Comparison of ENCODE assay signal across 9 cellular contexts in the genomic region with DNA sequence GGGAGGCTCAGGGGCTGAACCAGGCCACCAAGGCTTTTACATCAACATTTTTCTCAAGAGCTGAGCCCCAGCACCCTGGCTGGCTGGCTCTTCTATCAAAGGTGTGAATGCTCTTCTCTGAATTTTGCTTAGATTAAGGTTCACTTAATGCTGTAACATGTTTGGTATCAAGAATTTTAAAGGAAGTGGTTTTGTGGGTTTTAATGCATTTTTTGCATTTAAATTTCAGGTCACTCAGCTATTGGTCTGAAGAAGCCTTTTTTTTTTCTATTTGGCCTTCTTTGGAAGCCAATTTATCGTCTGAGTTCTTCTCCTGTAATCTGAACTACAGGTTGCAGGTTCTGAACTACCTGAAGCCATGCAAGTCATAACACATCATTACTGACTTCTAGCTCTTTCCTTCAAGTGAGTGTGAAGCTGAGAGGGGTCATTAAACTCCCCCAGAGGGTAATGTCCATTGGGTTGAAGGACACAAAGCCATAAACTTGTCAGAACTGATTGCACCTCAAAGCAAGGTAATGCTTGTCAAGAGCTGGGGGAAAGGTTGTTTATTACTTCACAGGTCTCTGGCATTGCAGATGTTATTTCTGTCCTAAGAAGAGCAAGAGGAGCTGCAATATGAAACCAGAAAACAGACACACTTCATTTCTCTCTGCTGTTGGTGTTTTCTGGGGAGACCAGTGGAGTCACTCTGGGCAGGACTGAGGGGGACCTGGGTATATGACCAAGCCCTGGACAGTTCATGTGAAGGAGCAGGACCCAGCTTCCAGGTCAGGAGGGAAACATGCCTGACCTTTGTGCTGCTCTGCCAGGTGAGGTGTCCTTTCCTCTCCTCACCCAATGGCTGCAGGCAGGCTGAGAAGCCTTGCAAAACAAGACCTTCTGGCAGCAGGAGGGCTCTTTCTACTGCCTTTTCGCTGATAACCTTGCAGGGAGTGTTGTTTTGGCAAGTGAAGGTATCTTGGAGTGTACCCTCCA. TPM values are rescaled to one million over a fixed set of nuclear protein-coding genes. Genes with fewer than 3 reads are reported as not detected.
DNase-seq lines count a peak whose midpoint lies in the region; ATAC-seq and TF ChIP-seq lines count a peak whose summit lies in the region.
"Had no signal": no experiment of that assay in that cellular context is flagged by ENCODE, and none has a peak within 500 bp of the region (broad histone marks: within the 10 kb centered on the region; RNA-seq: fewer than 3 reads in every experiment).

No MANE protein-coding gene starts in this region.

- peaks cover 11% of the 10 kb centered on the region for H3K4me1 ChIP-seq in right cardiac atrium (ENCODE audit: control insufficient read depth, insufficient read depth, low read length)
- H3K4me1 ChIP-seq in duodenal mucosa (ENCODE audit: control insufficient read depth in 1 of 2, insufficient read depth in 2 of 2, low read length in 2 of 2), result peaks cover 31 to 34% of the 10 kb centered on the region in 2 donors
- H3K4me1 ChIP-seq in upper lobe of right lung, result peaks cover 31% of the 10 kb centered on the region

- H3K9ac ChIP-seq in duodenal mucosa (ENCODE audit: low read depth in 1 of 2, low read length in 2 of 2), result peak overlapping the region in 1 of 2 donors; percentile 3

- WGBS in right cardiac atrium, result 89% methylated on average over 2 of the region's 2 CpGs

- no peak for TF ChIP-seq CTCF in upper lobe of right lung (IDR thresholded peaks at IDR 0.05)

- H3K27me3 ChIP-seq in right cardiac atrium (ENCODE audit: control insufficient read depth, insufficient read depth) (no peaks in the 10 kb centered on the region), duodenal mucosa (ENCODE audit: control insufficient read depth in 1 of 2, insufficient read depth in 2 of 2, low read length in 2 of 2) (no peaks in the 10 kb centered on the region), upper lobe of right lung (no peaks in the 10 kb centered on the region)

- H3K4me3 ChIP-seq in right cardiac atrium (ENCODE audit: low read length), result no peak overlapping the region
- H3K4me3 ChIP-seq in duodenal mucosa (ENCODE audit: low read depth in 1 of 2, low read length in 2 of 2), result peak overlapping the region in 1 of 2 donors; percentile 31
- no peak overlapping the region for H3K4me3 ChIP-seq in upper lobe of right lung

- DNase-seq in right cardiac atrium (no peak), Right ventricle myocardium inferior (ENCODE audit: missing footprints) (no peak), M059J (ENCODE audit: low read depth) (peak; percentile 64), upper lobe of right lung (no peak), sciatic nerve (ENCODE audit: low spot score) (no peak), amniotic stem cell (lab: John Stamatoyannopoulos, UW) (no peak)
- DNase-seq: T1000 had no signal

- H3K9me3 ChIP-seq in right cardiac atrium (ENCODE audit: control insufficient read depth, low read length) (no peaks in the 10 kb centered on the region), duodenal mucosa (ENCODE audit: control insufficient read depth in 1 of 2, low read length in 2 of 2) (no peaks in the 10 kb centered on the region), upper lobe of right lung (no peaks in the 10 kb centered on the region)

- H3K36me3 ChIP-seq in duodenal mucosa (ENCODE audit: control insufficient read depth in 1 of 2, insufficient read depth in 2 of 2, low read length in 2 of 2), result no peaks in the 10 kb centered on the region
- H3K36me3 ChIP-seq in upper lobe of right lung, result no peaks in the 10 kb centered on the region

- intact Hi-C loops in right cardiac atrium (cut with DNase I) (no loop called here), Right ventricle myocardium inferior (cut with DNase I) (no loop called here), upper lobe of right lung (cut with DNase I) (no loop called here), sciatic nerve (cut with DNase I) (no loop called here)

- H3K27ac ChIP-seq in right cardiac atrium (ENCODE audit: low read length) (peak overlapping the region; percentile 27), duodenal mucosa (ENCODE audit: low read depth, low read length) (peak overlapping the region; percentile 45), upper lobe of right lung (peak overlapping the region; percentile 25)

- ATAC-seq in right cardiac atrium (no peak), Right ventricle myocardium inferior (no peak), upper lobe of right lung (peak; percentile 71), GM18861 (IDR thresholded peaks at IDR 0.05; ENCODE audit: unreplicated experiment) (no peak), sciatic nerve (no peak)

RNA-seq across cellular contexts. Expression of gene NEDD9, which starts 26.1 kb away (rescaled TPM):
- total RNA-seq in right cardiac atrium (10 to 100 TPM; 21.8 to 38.0 (median 29.1) TPM), Right ventricle myocardium inferior (29.3 TPM), upper lobe of right lung (194 TPM), sciatic nerve (55.4 TPM)
- polyA plus RNA-seq in right cardiac atrium, result 20.9 TPM
- 53.5 and 79.4 TPM in 2 replicates for total RNA-seq in M059J (2014; rRNA removed; shearing (Covaris generic))
